In the genomic region with DNA sequence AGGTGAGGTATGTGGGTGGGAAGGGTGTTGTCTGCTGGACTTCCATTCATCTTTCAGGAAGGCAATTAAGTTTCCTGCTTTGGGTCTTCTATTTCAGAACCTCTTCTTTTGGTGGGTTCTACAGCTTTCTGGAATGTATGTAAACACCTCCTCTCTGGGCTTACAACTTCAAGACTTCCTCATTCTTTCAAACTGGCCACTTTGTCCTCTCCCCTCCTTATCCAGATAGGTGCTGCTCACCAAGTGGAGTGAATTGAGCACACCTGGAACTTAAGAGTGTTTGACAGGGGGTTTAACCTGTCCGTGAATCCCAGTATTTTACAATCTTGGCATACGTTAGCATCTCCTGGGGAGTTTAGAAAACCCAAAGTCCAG, we compare ENCODE assay signal across 10 cellular contexts. TPM values are rescaled to one million over a fixed set of nuclear protein-coding genes. Genes with fewer than 3 reads are reported as not detected.
DNase-seq lines count a peak whose midpoint lies in the region; ATAC-seq and TF ChIP-seq lines count a peak whose summit lies in the region.
"Had no signal": no experiment of that assay in that cellular context is flagged by ENCODE, and none has a peak within 500 bp of the region (broad histone marks: within the 10 kb centered on the region; RNA-seq: fewer than 3 reads in every experiment).

No MANE protein-coding gene starts in this region.

- no peak overlapping the region for H3K9ac ChIP-seq in HUES64 (ENCODE audit: low read depth, low read length)

- POLR2A ChIA-PET in naive thymus-derived CD8-positive, alpha-beta T cell (lab: Charles Lee), result no interaction called here

- H3K27me3 ChIP-seq in HUES64 (ENCODE audit: insufficient read depth, low read length) (no peaks in the 10 kb centered on the region), dorsolateral prefrontal cortex (peaks cover 0 to 19% (median 0%) of the 10 kb centered on the region in 45 donors), HAP-1 (ENCODE audit: low read depth) (no peaks in the 10 kb centered on the region)

- intact Hi-C loops in CD14-positive monocyte (cut with micrococcal nuclease) (no loop called here), dorsolateral prefrontal cortex (cut with DNase I) (loop anchor here in 1 of 2 donors (5.0 kb wide), 2 partner anchors 126 to 631 kb away; a partner anchor contains a TSS)

- H3K9me3 Mint-ChIP-seq in CD14-positive monocyte, result no peaks in the 10 kb centered on the region
- H3K9me3 Mint-ChIP-seq in naive thymus-derived CD8-positive, alpha-beta T cell, result no peaks in the 10 kb centered on the region

- peaks cover 0 to 2% of the 10 kb centered on the region in 2 donors for H3K36me3 Mint-ChIP-seq in CD14-positive monocyte
- H3K36me3 Mint-ChIP-seq in naive thymus-derived CD8-positive, alpha-beta T cell, result peaks cover 0 to 3% (median 0%) of the 10 kb centered on the region in 3 donors

- DNase-seq in CD14-positive monocyte (ENCODE audit: low spot score), result no peak
- no peak for DNase-seq in dorsolateral prefrontal cortex
- DNase-seq in naive thymus-derived CD8-positive, alpha-beta T cell, result no peak
- no peak for DNase-seq in KG1 (lab: John Stamatoyannopoulos, UW)
- no peak for DNase-seq in HAP-1 (ENCODE audit: low spot score in 2 of 2)
- DNase-seq: cerebellar nuclear complex, midbrain had no signal

- H3K36me3 ChIP-seq in HUES64 (ENCODE audit: insufficient read depth, low read length), result no peaks in the 10 kb centered on the region
- no peaks in the 10 kb centered on the region for H3K36me3 ChIP-seq in HAP-1 (replicated peaks)

- H3K27ac Mint-ChIP-seq in CD14-positive monocyte, result peak overlapping the region; percentile 19 to 89 (median 83)
- peak overlapping the region; percentile 25 to 92 (median 82) for H3K27ac Mint-ChIP-seq in naive thymus-derived CD8-positive, alpha-beta T cell

- in situ Hi-C loops in HAP-1 (cut with MboI; ENCODE audit: low sequenced_read_pairs), result no loop called here

- no peak for ATAC-seq in naive thymus-derived CD8-positive, alpha-beta T cell
- no peak for ATAC-seq in GM18867 (IDR thresholded peaks at IDR 0.05; ENCODE audit: unreplicated experiment)
- no peak for ATAC-seq in GM18502 (IDR thresholded peaks at IDR 0.05; ENCODE audit: poor library complexity, unreplicated experiment)

- 84% methylated on average over 2 of the region's 2 CpGs for WGBS in HUES64

- TF ChIP-seq CTCF in CD14-positive monocyte (IDR thresholded peaks at IDR 0.05), result no peak
- TF ChIP-seq CTCF in dorsolateral prefrontal cortex (IDR thresholded peaks at IDR 0.05 in 54 of 56, conservative IDR thresholded peaks at IDR 0.05 in 2 of 56; ENCODE audit: low read depth in 1 of 56, partially characterized antibody in 56 of 56), result no peak

- H3K4me3 Mint-ChIP-seq in CD14-positive monocyte, result peak overlapping the region; percentile 71 to 87
- H3K4me3 Mint-ChIP-seq in naive thymus-derived CD8-positive, alpha-beta T cell, result peak overlapping the region; percentile 64 to 86 (median 72)

- H3K27ac ChIP-seq in HUES64 (ENCODE audit: low read depth, low read length) (no peak overlapping the region), dorsolateral prefrontal cortex (peak overlapping the region in 1 of 59 donors; percentile 43)

- H3K4me1 ChIP-seq in HUES64 (ENCODE audit: insufficient read depth, low read length) (no peaks in the 10 kb centered on the region), HAP-1 (peaks cover 4% of the 10 kb centered on the region; the same call in 1 of the 2 replicates)

- peaks cover 0 to 3% (median 0%) of the 10 kb centered on the region in 3 donors for H3K27me3 Mint-ChIP-seq in CD14-positive monocyte (ENCODE audit: low read depth in 3 of 3)
- peaks cover 0 to 14% (median 0%) of the 10 kb centered on the region in 5 donors for H3K27me3 Mint-ChIP-seq in naive thymus-derived CD8-positive, alpha-beta T cell

- H3K4me1 Mint-ChIP-seq in CD14-positive monocyte, result peaks cover 49% of the 10 kb centered on the region
- peaks cover 8 to 18% (median 16%) of the 10 kb centered on the region in 4 donors for H3K4me1 Mint-ChIP-seq in naive thymus-derived CD8-positive, alpha-beta T cell

- peak overlapping the region; percentile 29 for H3K4me3 ChIP-seq in HUES64 (ENCODE audit: low read length)
- H3K4me3 ChIP-seq in dorsolateral prefrontal cortex, result peak overlapping the region in 34 of 59 donors; percentile 7 to 58 (median 42)
- no peak overlapping the region for H3K4me3 ChIP-seq in HAP-1

- H3K9me3 ChIP-seq in HUES64 (ENCODE audit: insufficient read depth, low read depth, low read length), result no peaks in the 10 kb centered on the region
- no peaks in the 10 kb centered on the region; the same call in 1 of the 2 replicates for H3K9me3 ChIP-seq in HAP-1

RNA-seq across cellular contexts. Expression of a gene that starts 5.2 kb away (rescaled TPM):
- polyA plus RNA-seq in CD14-positive monocyte, result 100 to 1,000 TPM; 331 to 341 TPM
- polyA plus RNA-seq in HUES64 (2013, experiment 1 of 2), result 82.4 TPM
- 101 TPM for polyA plus RNA-seq in HUES64 (2013, experiment 2 of 2)
- 100 to 1,000 TPM in 5 of 120 experiments, 10 to 100 TPM in 115; 40.3 to 106 (median 70.5) TPM for total RNA-seq in dorsolateral prefrontal cortex
- total RNA-seq in naive thymus-derived CD8-positive, alpha-beta T cell, result 10 to 100 TPM; 34.4 to 41.2 TPM
- 100 to 1,000 TPM; 196 to 245 (median 229) TPM for polyA plus RNA-seq in naive thymus-derived CD8-positive, alpha-beta T cell
